Comparison of ENCODE assay signal across 16 cellular contexts in the genomic region with DNA sequence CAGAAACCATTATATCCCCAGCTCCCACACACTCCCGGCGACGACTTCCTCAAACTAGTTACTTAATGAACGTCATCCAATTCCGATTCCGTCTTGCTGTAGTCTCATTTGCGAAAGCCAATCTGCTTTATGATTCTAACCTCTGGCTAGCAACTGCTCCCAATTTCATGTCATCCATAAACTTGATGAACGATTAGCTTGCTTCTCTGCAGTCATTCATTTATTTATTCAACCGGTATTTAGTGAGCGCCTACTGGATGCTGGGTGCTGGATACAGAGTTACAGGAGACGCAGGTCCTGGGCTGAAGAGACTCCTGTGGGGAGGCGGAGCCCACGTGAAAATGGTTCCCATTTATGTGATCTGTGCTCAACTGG. TPM values are rescaled to one million over a fixed set of nuclear protein-coding genes. Genes with fewer than 3 reads are reported as not detected.
DNase-seq lines count a peak whose midpoint lies in the region; TF ChIP-seq lines count a peak whose summit lies in the region.
"Had no signal": no experiment of that assay in that cellular context is flagged by ENCODE, and none has a peak within 500 bp of the region (broad histone marks: within the 10 kb centered on the region; RNA-seq: fewer than 3 reads in every experiment).

No MANE protein-coding gene starts in this region.

- peak overlapping the region in 2 of 5 experiments; percentile 3 to 12 for H3K4me3 Mint-ChIP-seq in brain
- H3K4me3 Mint-ChIP-seq: activated T-helper 17 cell treated with anti-CD3 and anti-CD28 coated beads, Interleukin-2, amount 50 U/mL, for 72 hours; central memory CD8-positive, alpha-beta T cell; endodermal cell; natural killer cell treated with Interleukin-12 subunit alpha and Interleukin-12 subunit beta and Interleukin-15 and Interleukin-18, amount 100 ng/mL, for 72 hours had no signal

- no peak for TF ChIP-seq CTCF in brain (conservative IDR thresholded peaks at IDR 0.05)

- peaks cover 54% of the 10 kb centered on the region for H3K4me1 Mint-ChIP-seq in brain

- CTCF ChIA-PET in HEK293T (lab: Yijun Ruan, JAX), result interaction anchor here (0.6 to 4.3 kb wide), 4 partner anchors 14 to 116 kb away, joined by 3 to 27 read pairs (median 3); no protein-coding TSS in a partner anchor

- peaks cover 4 to 14% (median 6%) of the 10 kb centered on the region in 5 experiments for H3K9me3 Mint-ChIP-seq in brain
- H3K9me3 Mint-ChIP-seq: activated T-helper 17 cell treated with anti-CD3 and anti-CD28 coated beads, Interleukin-2, amount 50 U/mL, for 72 hours; central memory CD8-positive, alpha-beta T cell; endodermal cell; natural killer cell treated with Interleukin-12 subunit alpha and Interleukin-12 subunit beta and Interleukin-15 and Interleukin-18, amount 100 ng/mL, for 72 hours had no signal

- POLR2A ChIA-PET in HEK293T (lab: Yijun Ruan, JAX), result no interaction called here

- peak overlapping the region in 4 of 5 experiments; percentile 2 to 84 (median 26) for H3K27ac Mint-ChIP-seq in brain
- H3K27ac Mint-ChIP-seq: activated T-helper 17 cell treated with anti-CD3 and anti-CD28 coated beads, Interleukin-2, amount 50 U/mL, for 72 hours; natural killer cell treated with Interleukin-12 subunit alpha and Interleukin-12 subunit beta and Interleukin-15 and Interleukin-18, amount 100 ng/mL, for 72 hours had no signal

- DNase-seq in HEK293T (ENCODE audit: extremely low spot score), result no peak
- peak; percentile 89 for DNase-seq in NCI-H69 (lab: John Stamatoyannopoulos, UW)
- peak; percentile 46 for DNase-seq in renal cortical epithelial cell (ENCODE audit: low read depth)
- DNase-seq in SHP77 (lab: John Stamatoyannopoulos, UW), result no peak
- no peak for DNase-seq in HuH-7.5 (ENCODE audit: low spot score)
- no peak for DNase-seq in RKO (ENCODE audit: low spot score)
- DNase-seq: activated CD8-positive, alpha-beta memory T cell treated with anti-CD3 and anti-CD28 coated beads for 24 hours; adrenal gland; BE2C; endodermal cell; foreskin keratinocyte; WERI-Rb-1 had no signal

- H3K36me3 Mint-ChIP-seq in brain, result no peaks in the 10 kb centered on the region
- H3K36me3 Mint-ChIP-seq: natural killer cell treated with Interleukin-12 subunit alpha and Interleukin-12 subunit beta and Interleukin-15 and Interleukin-18, amount 100 ng/mL, for 72 hours had no signal

- peaks cover 23% of the 10 kb centered on the region for H3K27me3 Mint-ChIP-seq in brain

TF ChIP-seq in HEK293T, 16 proteins besides CTCF, POLR2A, EP300 and RAD21:
- TF ChIP-seq, protein P1, sequence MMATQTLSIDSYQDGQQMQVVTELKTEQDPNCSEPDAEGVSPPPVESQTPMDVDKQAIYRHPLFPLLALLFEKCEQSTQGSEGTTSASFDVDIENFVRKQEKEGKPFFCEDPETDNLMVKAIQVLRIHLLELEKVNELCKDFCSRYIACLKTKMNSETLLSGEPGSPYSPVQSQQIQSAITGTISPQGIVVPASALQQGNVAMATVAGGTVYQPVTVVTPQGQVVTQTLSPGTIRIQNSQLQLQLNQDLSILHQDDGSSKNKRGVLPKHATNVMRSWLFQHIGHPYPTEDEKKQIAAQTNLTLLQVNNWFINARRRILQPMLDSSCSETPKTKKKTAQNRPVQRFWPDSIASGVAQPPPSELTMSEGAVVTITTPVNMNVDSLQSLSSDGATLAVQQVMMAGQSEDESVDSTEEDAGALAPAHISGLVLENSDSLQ (IDR thresholded peaks at IDR 0.05), result peak; percentile 76
- TF ChIP-seq FOXA1 (IDR thresholded peaks at IDR 0.05) (no peak), NFRKB (IDR thresholded peaks at IDR 0.05) (no peak)

RNA-seq across cellular contexts. Expression of a gene that starts 46.2 kb away (rescaled TPM):
- polyA plus RNA-seq in brain (ENCODE audit: insufficient read depth, low read depth, low replicate concordance), result 24.8 TPM
- 38.5 and 43.8 TPM in 2 replicates for total RNA-seq in renal cortical epithelial cell

Comparison
In these comparisons a context has a peak if more than half of its experiments do, and no peak if none do; other contexts are left out.
1. DNase-seq: peak in NCI-H69 (single experiment) and renal cortical epithelial cell (single experiment); none in HEK293T (single experiment), SHP77 (0 of 2), HuH-7.5 (single experiment) and RKO (single experiment).